ENCODE assay signal across 26 cellular contexts in the genomic region with DNA sequence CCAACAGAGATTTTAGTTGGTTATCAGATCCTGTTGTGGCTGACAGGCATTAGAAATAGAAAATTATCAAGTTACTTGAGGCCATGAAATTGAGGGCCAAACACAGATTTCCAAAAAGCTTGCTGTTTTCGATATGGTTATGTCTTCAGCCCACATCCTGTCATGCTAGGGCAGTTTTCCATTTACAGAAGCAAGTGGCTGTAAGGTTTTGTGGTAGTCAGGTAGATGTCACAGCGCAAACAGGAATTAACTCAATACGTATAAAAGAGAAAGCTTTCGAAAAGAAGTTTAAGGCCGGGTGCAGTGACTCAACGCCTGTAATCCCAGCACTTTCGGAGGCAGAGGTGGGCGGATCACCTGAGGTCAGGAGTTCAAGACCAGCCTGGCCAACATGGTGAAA.
"Had no signal": no experiment of that assay in that cellular context is flagged by ENCODE, and none has a peak within 500 bp of the region (broad histone marks: within the 10 kb centered on the region; RNA-seq: fewer than 3 reads in every experiment).

No MANE protein-coding gene starts in this region.

- DNase-seq: activated CD4-positive, alpha-beta T cell treated with anti-CD3 and anti-CD28 coated beads for 48 hours; activated CD4-positive, alpha-beta T cell treated with anti-CD3 and anti-CD28 coated beads, Interleukin-2, amount 50 U/mL, for 4 hours; activated CD4-positive, CD25-positive, alpha-beta regulatory T cell treated with anti-CD3 and anti-CD28 coated beads, Interleukin-2, amount 50 U/mL, for 72 hours; activated CD8-positive, alpha-beta memory T cell treated with anti-CD3 and anti-CD28 coated beads, Interleukin-2, amount 10 ng/mL, durations not matched to agents 7 days and 5 days; activated effector memory CD4-positive, alpha-beta T cell treated with Interleukin-2 at 50 U/mL for 16 hours; activated naive CD4-positive, alpha-beta T cell; activated T-cell treated with anti-CD3 and anti-CD28 coated beads, Interleukin-2, amount 50 U/mL, for 24 hours; aorta; NCI-H1092; NCI-H1417; NCI-H1930; NCI-H2171; NCI-H2227 treated with DMSO at 0.1 percent for 48 hours; NCI-H446 treated with DMSO at 0.1 percent for 48 hours; NCI-H526; NCI-H774; Peyer's patch; Right ventricle myocardium superior; SJCRH30; SK-N-SH had no signal

- H3K4me1 ChIP-seq: Peyer's patch, SJCRH30 had no signal

- H3K9ac ChIP-seq: SK-N-SH had no signal

- H3K4me3 ChIP-seq: Peyer's patch, SJCRH30 had no signal

- H3K4me1 Mint-ChIP-seq: activated CD8-positive, alpha-beta memory T cell treated with anti-CD3 and anti-CD28 coated beads, Interleukin-2, amount 10 ng/mL, durations not matched to agents 7 days and 5 days; activated naive CD4-positive, alpha-beta T cell treated with anti-CD3 and anti-CD28 coated beads, Interleukin-2, amount 50 U/mL, for 24 hours; central memory CD8-positive, alpha-beta T cell had no signal

- H3K4me2 ChIP-seq: SK-N-SH had no signal

- H3K9me3 ChIP-seq: Peyer's patch, SJCRH30 had no signal

- H3K9me2 ChIP-seq: SK-N-SH had no signal

- H3K27ac ChIP-seq: Peyer's patch, RWPE1, SJCRH30 had no signal

- H3K36me3 ChIP-seq: Peyer's patch, SJCRH30 had no signal

- H3K27me3 ChIP-seq: Peyer's patch, SJCRH30 had no signal

- ATAC-seq: activated CD8-positive, alpha-beta memory T cell treated with anti-CD3 and anti-CD28 coated beads, Interleukin-2, amount 10 ng/mL, durations not matched to agents 7 days and 5 days had no signal

- H3K36me3 Mint-ChIP-seq: activated CD8-positive, alpha-beta memory T cell treated with anti-CD3 and anti-CD28 coated beads, Interleukin-2, amount 10 ng/mL, durations not matched to agents 7 days and 5 days; activated naive CD4-positive, alpha-beta T cell treated with anti-CD3 and anti-CD28 coated beads, Interleukin-2, amount 50 U/mL, for 24 hours; brain had no signal

- H3K4me3 Mint-ChIP-seq: activated CD8-positive, alpha-beta memory T cell treated with anti-CD3 and anti-CD28 coated beads, Interleukin-2, amount 10 ng/mL, durations not matched to agents 7 days and 5 days; activated naive CD4-positive, alpha-beta T cell treated with anti-CD3 and anti-CD28 coated beads, Interleukin-2, amount 50 U/mL, for 24 hours; activated T-cell treated with anti-CD3 and anti-CD28 coated beads, Interleukin-2, amount 50 U/mL, for 24 hours; activated T-helper 1 cell treated with anti-CD3 and anti-CD28 coated beads, Interleukin-12 subunit alpha, Interleukin-12 subunit beta, Interleukin-2, Interleukin-4 antibody, amounts not matched to agents 30 ng/mL and 10 ng/mL and 1 ng/mL, durations not matched to agents 14 hours and 24 hours and 36 hours; brain; central memory CD8-positive, alpha-beta T cell; T-helper 1 cell treated with Interleukin-12 subunit alpha and Interleukin-12 subunit beta and Interleukin-4 antibody, amounts not matched to agents 30 μg/mL and 1 μg/mL, for 36 hours had no signal

- H3K27ac Mint-ChIP-seq: activated CD8-positive, alpha-beta memory T cell treated with anti-CD3 and anti-CD28 coated beads, Interleukin-2, amount 10 ng/mL, durations not matched to agents 7 days and 5 days; activated naive CD4-positive, alpha-beta T cell treated with anti-CD3 and anti-CD28 coated beads, Interleukin-2, amount 50 U/mL, for 24 hours; activated T-cell treated with anti-CD3 and anti-CD28 coated beads, Interleukin-2, amount 50 U/mL, for 24 hours; activated T-helper 1 cell treated with anti-CD3 and anti-CD28 coated beads, Interleukin-12 subunit alpha, Interleukin-12 subunit beta, Interleukin-2, Interleukin-4 antibody, amounts not matched to agents 30 ng/mL and 10 ng/mL and 1 ng/mL, durations not matched to agents 14 hours and 24 hours and 36 hours; brain; T-helper 1 cell treated with Interleukin-12 subunit alpha and Interleukin-12 subunit beta and Interleukin-4 antibody, amounts not matched to agents 30 μg/mL and 1 μg/mL, for 36 hours had no signal

- H3K9me3 Mint-ChIP-seq: activated naive CD4-positive, alpha-beta T cell treated with anti-CD3 and anti-CD28 coated beads, Interleukin-2, amount 50 U/mL, for 24 hours; activated T-cell treated with anti-CD3 and anti-CD28 coated beads, Interleukin-2, amount 50 U/mL, for 24 hours; activated T-helper 1 cell treated with anti-CD3 and anti-CD28 coated beads, Interleukin-12 subunit alpha, Interleukin-12 subunit beta, Interleukin-2, Interleukin-4 antibody, amounts not matched to agents 30 ng/mL and 10 ng/mL and 1 ng/mL, durations not matched to agents 14 hours and 24 hours and 36 hours; brain; central memory CD8-positive, alpha-beta T cell; T-helper 1 cell treated with Interleukin-12 subunit alpha and Interleukin-12 subunit beta and Interleukin-4 antibody, amounts not matched to agents 30 μg/mL and 1 μg/mL, for 36 hours had no signal

- H3K27me3 Mint-ChIP-seq: activated CD8-positive, alpha-beta memory T cell treated with anti-CD3 and anti-CD28 coated beads, Interleukin-2, amount 10 ng/mL, durations not matched to agents 7 days and 5 days; activated naive CD4-positive, alpha-beta T cell treated with anti-CD3 and anti-CD28 coated beads, Interleukin-2, amount 50 U/mL, for 24 hours; central memory CD8-positive, alpha-beta T cell had no signal
